Comparison of ENCODE assay signal across 10 cellular contexts in the genomic region with DNA sequence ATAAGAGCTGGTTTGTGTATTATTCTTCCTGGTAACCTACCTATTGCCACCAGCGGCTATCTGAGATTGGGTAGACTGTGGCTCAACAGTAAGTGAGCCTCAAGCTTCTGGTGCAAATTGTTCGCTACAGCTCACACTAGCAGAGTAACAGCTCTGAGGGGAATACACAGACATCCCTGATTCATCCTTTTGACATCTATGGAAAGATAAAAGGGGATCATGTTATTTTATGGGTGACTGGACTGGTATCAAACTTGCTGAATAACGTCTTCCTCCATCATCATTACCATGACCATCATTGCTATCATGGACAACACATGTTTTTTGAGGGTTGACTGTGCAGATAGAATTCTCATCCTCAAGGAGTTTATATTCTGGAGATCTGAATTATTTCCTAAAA.
DNase-seq lines count a peak whose midpoint lies in the region; ATAC-seq, FAIRE-seq and TF ChIP-seq lines count a peak whose summit lies in the region.
"Had no signal": no experiment of that assay in that cellular context is flagged by ENCODE, and none has a peak within 500 bp of the region (broad histone marks: within the 10 kb centered on the region; RNA-seq: fewer than 3 reads in every experiment).

No MANE protein-coding gene starts in this region.

- H3K36me3 ChIP-seq in MM.1S (replicated peaks; ENCODE audit: insufficient read depth, low read length) (no peaks in the 10 kb centered on the region), trophoblast cell (ENCODE audit: control insufficient read depth in 1 of 2, insufficient read depth in 2 of 2, low read length in 2 of 2) (no peaks in the 10 kb centered on the region)
- H3K36me3 ChIP-seq: right atrium auricular region had no signal

- H3K36me3 Mint-ChIP-seq in effector memory CD8-positive, alpha-beta T cell (ENCODE audit: insufficient read depth): no peaks in the 10 kb centered on the region

- H2BK12ac ChIP-seq in trophoblast cell (ENCODE audit: low read length): no peak overlapping the region

- H2BK120ac ChIP-seq in trophoblast cell (ENCODE audit: insufficient read depth, low read length, poor library complexity): no peak overlapping the region

- no peak overlapping the region for H2AK5ac ChIP-seq in trophoblast cell (ENCODE audit: low read length)

- H3K23ac ChIP-seq in trophoblast cell (ENCODE audit: low read length): no peak overlapping the region

- peaks cover 11 to 17% of the 10 kb centered on the region in 2 donors for H3K4me1 Mint-ChIP-seq in effector memory CD8-positive, alpha-beta T cell (ENCODE audit: low read depth in 2 of 2)

- no peaks in the 10 kb centered on the region for H3K9me3 Mint-ChIP-seq in effector memory CD8-positive, alpha-beta T cell

- no peak overlapping the region for H3K14ac ChIP-seq in trophoblast cell (ENCODE audit: low read length)

- ATAC-seq in effector memory CD8-positive, alpha-beta T cell (replicated peaks): no peak
- no peak for ATAC-seq in HG03442 (IDR thresholded peaks at IDR 0.05; ENCODE audit: unreplicated experiment)

- H4K12ac ChIP-seq in trophoblast cell (ENCODE audit: low read depth, low read length): no peak overlapping the region

- no peaks in the 10 kb centered on the region for H4K20me1 ChIP-seq in MM.1S (ENCODE audit: insufficient read depth, low read length)

- H2AFZ ChIP-seq in MM.1S (ENCODE audit: low read length) (no peak overlapping the region), trophoblast cell (ENCODE audit: insufficient read depth, low read length, poor library complexity) (no peak overlapping the region)

- H3K79me2 ChIP-seq in MM.1S (ENCODE audit: low read length): no peaks in the 10 kb centered on the region
- no peaks in the 10 kb centered on the region for H3K79me2 ChIP-seq in trophoblast cell (ENCODE audit: control insufficient read depth, insufficient read depth, low read length, poor library complexity)

- TF ChIP-seq CTCF in MM.1S (IDR thresholded peaks at IDR 0.05; ENCODE audit: low read length): no peak

- peaks cover 25% of the 10 kb centered on the region for H3K4me1 ChIP-seq in MM.1S (ENCODE audit: low read length)
- H3K4me1 ChIP-seq in trophoblast cell (ENCODE audit: control insufficient read depth in 1 of 2, insufficient read depth in 2 of 2, low read length in 2 of 2): peaks cover 3 to 13% of the 10 kb centered on the region in 2 experiments

- TF ChIP-seq POLR2A in GM12892 (IDR thresholded peaks at IDR 0.05; ENCODE audit: low read depth, low read length): no peak

- no CpG with 5 or more reads among the region's 3 CpGs for WGBS in trophoblast cell (ENCODE audit: extremely low coverage, insufficient coverage, insufficient read length)

- no peaks in the 10 kb centered on the region for H3K9me3 ChIP-seq in MM.1S (replicated peaks; ENCODE audit: insufficient read depth, low read length)
- H3K9me3 ChIP-seq in trophoblast cell (ENCODE audit: insufficient read depth, low read depth, low read length): peaks cover 3% of the 10 kb centered on the region
- H3K9me3 ChIP-seq: right atrium auricular region had no signal

- peaks cover 2% of the 10 kb centered on the region for H3K79me1 ChIP-seq in trophoblast cell (ENCODE audit: low read length)

- H3K4me3 ChIP-seq in MM.1S (ENCODE audit: low read length): no peak overlapping the region
- no peak overlapping the region for H3K4me3 ChIP-seq in trophoblast cell (ENCODE audit: low read depth, low read length)
- H3K4me3 ChIP-seq: right atrium auricular region had no signal

- H3F3A ChIP-seq in MM.1S (ENCODE audit: insufficient read depth, low read length): 0 out of 2 replicates have a peak, but pooled peaks cover 2% of the 10 kb centered on the region

- DNase-seq in GM12892 (ENCODE audit: insufficient read length) (no peak), MM.1S (no peak), trophoblast cell (no peak), islet precursor cell (no peak), NCI-H2227 (lab: John Stamatoyannopoulos, UW; ENCODE audit: unreplicated experiment) (no peak)
- DNase-seq in effector memory CD8-positive, alpha-beta T cell: no peak
- DNase-seq: activated CD8-positive, alpha-beta memory T cell treated with anti-CD3 and anti-CD28 coated beads for 24 hours had no signal

- no peak overlapping the region for H2BK5ac ChIP-seq in trophoblast cell (ENCODE audit: low read depth, low read length, poor library complexity)

- no peak overlapping the region for H3K18ac ChIP-seq in trophoblast cell (ENCODE audit: low read length)

- H3K27ac ChIP-seq in MM.1S (ENCODE audit: low read length): peak overlapping the region; percentile 29; the same call in 1 of the 2 replicates
- H3K27ac ChIP-seq in trophoblast cell (ENCODE audit: low read depth, low read length): no peak overlapping the region
- H3K27ac ChIP-seq: right atrium auricular region had no signal

- peak overlapping the region; percentile 35; the same call in 1 of the 2 replicates for H3K4me2 ChIP-seq in MM.1S (ENCODE audit: low read depth, low read length)
- H3K4me2 ChIP-seq in trophoblast cell (ENCODE audit: low read length): peak overlapping the region; percentile 17

- no peak overlapping the region for H3K4me3 Mint-ChIP-seq in effector memory CD8-positive, alpha-beta T cell

- peak; percentile 53 for FAIRE-seq in GM12892 (lab: Jason Lieb, UNC)
- FAIRE-seq: colon had no signal

- H3K4ac ChIP-seq in trophoblast cell (ENCODE audit: low read depth, low read length): no peak overlapping the region

- peak overlapping the region; percentile 3 to 90 for H3K27ac Mint-ChIP-seq in effector memory CD8-positive, alpha-beta T cell

- H3K9me2 ChIP-seq in MM.1S (replicated peaks; ENCODE audit: insufficient read depth, low read length): no peaks in the 10 kb centered on the region

- H4K8ac ChIP-seq in trophoblast cell (ENCODE audit: low read depth, low read length): no peak overlapping the region

- H3K9ac ChIP-seq in MM.1S (ENCODE audit: low read length) (no peak overlapping the region), trophoblast cell (ENCODE audit: low read length) (no peak overlapping the region)

- no peak overlapping the region for H4K91ac ChIP-seq in trophoblast cell (ENCODE audit: low read depth, low read length)

- no peaks in the 10 kb centered on the region for H3K27me3 ChIP-seq in MM.1S (replicated peaks; ENCODE audit: insufficient read depth, low read length)
- no peaks in the 10 kb centered on the region for H3K27me3 ChIP-seq in trophoblast cell (ENCODE audit: insufficient read depth, low read length)
- H3K27me3 ChIP-seq: right atrium auricular region had no signal

- no peaks in the 10 kb centered on the region for H3K27me3 Mint-ChIP-seq in effector memory CD8-positive, alpha-beta T cell
